18 cellular contexts compared by ENCODE assay signal in the genomic region with DNA sequence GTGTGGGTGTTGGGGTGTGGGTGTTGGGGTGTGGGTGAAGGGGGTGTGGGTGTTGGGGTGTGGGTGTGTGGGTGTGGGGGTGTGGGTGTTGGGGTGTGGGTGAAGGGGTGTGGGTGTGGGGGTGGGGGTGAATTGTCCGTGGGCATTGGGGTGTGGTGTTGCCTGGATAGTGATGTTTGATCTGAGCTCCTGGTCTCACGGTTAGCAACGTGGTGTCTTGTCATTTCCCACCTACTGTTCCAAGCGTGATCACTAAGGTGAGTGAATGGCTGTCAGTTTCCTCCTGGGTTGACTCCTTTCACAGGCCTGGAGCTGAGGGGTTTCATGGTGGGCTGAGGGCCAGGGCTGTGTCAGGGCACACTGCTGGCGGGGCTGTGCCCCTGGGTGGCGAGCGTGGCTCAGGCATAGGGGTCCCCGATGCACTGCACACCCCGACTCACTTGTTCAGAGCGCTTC. TPM values are rescaled to one million over a fixed set of nuclear protein-coding genes. Genes with fewer than 3 reads are reported as not detected.
DNase-seq lines count a peak whose midpoint lies in the region; ATAC-seq lines count a peak whose summit lies in the region.
"Had no signal": no experiment of that assay in that cellular context is flagged by ENCODE, and none has a peak within 500 bp of the region (broad histone marks: within the 10 kb centered on the region; RNA-seq: fewer than 3 reads in every experiment).

No MANE protein-coding gene starts in this region.

- H3K27ac Mint-ChIP-seq in activated T-cell treated with anti-CD3 and anti-CD28 coated beads, Interleukin-2, amount 50 U/mL, for 24 hours, result peak overlapping the region; percentile 87
- peak overlapping the region; percentile 53 for H3K27ac Mint-ChIP-seq in T-helper 17 cell
- H3K27ac Mint-ChIP-seq in stimulated activated effector memory CD8-positive, alpha-beta T cell treated with anti-CD3 and anti-CD28 coated beads, Interleukin-12 subunit alpha, Interleukin-12 subunit beta, amount 100 ng/mL, for 72 hours, result peak overlapping the region; percentile 98
- H3K27ac Mint-ChIP-seq: GM23338 had no signal

- peaks cover 3% of the 10 kb centered on the region for H3K27me3 Mint-ChIP-seq in activated T-cell treated with anti-CD3 and anti-CD28 coated beads, Interleukin-2, amount 50 U/mL, for 24 hours
- H3K27me3 Mint-ChIP-seq in T-helper 17 cell, result no peaks in the 10 kb centered on the region
- H3K27me3 Mint-ChIP-seq: stimulated activated memory B cell treated with anti-CD40 and anti-IgM and Interleukin-4, amounts not matched to agents 10 μg/mL and 1 μg/mL and 100 μg/mL, for 72 hours had no signal

- peaks cover 11% of the 10 kb centered on the region for H3K4me1 Mint-ChIP-seq in activated T-cell treated with anti-CD3 and anti-CD28 coated beads, Interleukin-2, amount 50 U/mL, for 24 hours (ENCODE audit: low read depth)
- peaks cover 11% of the 10 kb centered on the region for H3K4me1 Mint-ChIP-seq in T-helper 17 cell
- H3K4me1 Mint-ChIP-seq in stimulated activated effector memory CD8-positive, alpha-beta T cell treated with anti-CD3 and anti-CD28 coated beads, Interleukin-12 subunit alpha, Interleukin-12 subunit beta, amount 100 ng/mL, for 72 hours, result peaks cover 18% of the 10 kb centered on the region

- H3K36me3 Mint-ChIP-seq in activated T-cell treated with anti-CD3 and anti-CD28 coated beads, Interleukin-2, amount 50 U/mL, for 24 hours (ENCODE audit: low read depth), result peaks cover 26% of the 10 kb centered on the region
- peaks cover 2% of the 10 kb centered on the region for H3K36me3 Mint-ChIP-seq in T-helper 17 cell (ENCODE audit: low read depth)
- peaks cover 31% of the 10 kb centered on the region for H3K36me3 Mint-ChIP-seq in stimulated activated effector memory CD8-positive, alpha-beta T cell treated with anti-CD3 and anti-CD28 coated beads, Interleukin-12 subunit alpha, Interleukin-12 subunit beta, amount 100 ng/mL, for 72 hours
- H3K36me3 Mint-ChIP-seq: mesothelial cell of epicardium had no signal

- H3K4me3 Mint-ChIP-seq in activated T-cell treated with anti-CD3 and anti-CD28 coated beads, Interleukin-2, amount 50 U/mL, for 24 hours, result peak overlapping the region; percentile 20
- H3K4me3 Mint-ChIP-seq in T-helper 17 cell, result no peak overlapping the region
- H3K4me3 Mint-ChIP-seq in stimulated activated effector memory CD8-positive, alpha-beta T cell treated with anti-CD3 and anti-CD28 coated beads, Interleukin-12 subunit alpha, Interleukin-12 subunit beta, amount 100 ng/mL, for 72 hours, result no peak overlapping the region
- H3K4me3 Mint-ChIP-seq: GM23338, mesothelial cell of epicardium had no signal

- no peaks in the 10 kb centered on the region for H3K9me3 Mint-ChIP-seq in activated T-cell treated with anti-CD3 and anti-CD28 coated beads, Interleukin-2, amount 50 U/mL, for 24 hours
- no peaks in the 10 kb centered on the region for H3K9me3 Mint-ChIP-seq in stimulated activated effector memory CD8-positive, alpha-beta T cell treated with anti-CD3 and anti-CD28 coated beads, Interleukin-12 subunit alpha, Interleukin-12 subunit beta, amount 100 ng/mL, for 72 hours
- H3K9me3 Mint-ChIP-seq: mesothelial cell of epicardium; stimulated activated memory B cell treated with anti-CD40 and anti-IgM and Interleukin-4, amounts not matched to agents 10 μg/mL and 1 μg/mL and 100 μg/mL, for 72 hours had no signal

- ATAC-seq in T-helper 17 cell, result no peak
- ATAC-seq in stimulated activated effector memory CD8-positive, alpha-beta T cell treated with anti-CD3 and anti-CD28 coated beads, Interleukin-12 subunit alpha, Interleukin-12 subunit beta, amount 100 ng/mL, for 72 hours, result peak; percentile 39
- no peak for ATAC-seq in GM18858 (IDR thresholded peaks at IDR 0.05; ENCODE audit: unreplicated experiment)
- ATAC-seq: GM23338 had no signal

- H3K9me3 ChIP-seq in T-helper 17 cell (ENCODE audit: control insufficient read depth, low read length, poor library complexity, severe bottlenecking), result no peaks in the 10 kb centered on the region

- DNase-seq in activated T-cell treated with anti-CD3 and anti-CD28 coated beads, Interleukin-2, amount 50 U/mL, for 24 hours, result no peak
- DNase-seq in activated T-cell treated with anti-CD3 and anti-CD28 coated beads for 4 hours, result no peak
- no peak for DNase-seq in T-helper 17 cell
- peak; percentile 1 for DNase-seq in iPS-NIHi11 (ENCODE audit: low spot score)
- no peak for DNase-seq in stimulated activated effector memory CD8-positive, alpha-beta T cell treated with anti-CD3 and anti-CD28 coated beads, Interleukin-12 subunit alpha, Interleukin-12 subunit beta, amount 100 ng/mL, for 72 hours (ENCODE audit: low spot score in 2 of 2)
- no peak for DNase-seq in NCI-H1092 treated with DMSO at 0.1 percent for 48 hours (lab: John Stamatoyannopoulos, UW)
- DNase-seq in SW480 (ENCODE audit: low spot score), result no peak
- DNase-seq: NCI-H146, NCI-H226 had no signal

RNA-seq across cellular contexts. Expression of a gene that starts 27.2 kb away (rescaled TPM):
- under 1 TPM in 1 of 2 donors, not detected in 1; 0.12 TPM for total RNA-seq in T-helper 17 cell
- total RNA-seq: GM23338, hepatocyte, kidney epithelial cell, M059J, mesothelial cell of epicardium, PC-9, renal cortical epithelial cell had no signal

RNA-seq across cellular contexts. Expression of a gene that starts 38.1 kb away (rescaled TPM):
- total RNA-seq in T-helper 17 cell, result 10 to 100 TPM in 1 of 2 donors, 1 to 10 TPM in 1; 8.1 to 10.4 TPM
- total RNA-seq: hepatocyte, M059J, mesothelial cell of epicardium, PC-9 had no signal
